15 cellular contexts compared by ENCODE assay signal in genomic region chr3:182692021-182692420, GRCh38.
A peak's percentile ranks its signal among the peaks of the same experiment; 100 is the strongest.
DNase-seq lines count a peak whose midpoint lies in the region; ATAC-seq lines count a peak whose summit lies in the region.
"Had no signal": no experiment of that assay in that cellular context is flagged by ENCODE, and none has a peak within 500 bp of the region (broad histone marks: within the 10 kb centered on the region; RNA-seq: fewer than 3 reads in every experiment).

No MANE protein-coding gene starts in this region.

- H3K27me3 Mint-ChIP-seq in activated CD4-positive, alpha-beta T cell treated with anti-CD3 and anti-CD28 coated beads, Interleukin-2, amount 10 ng/mL, durations not matched to agents 24 days and 14 days = peaks cover 47% of the 10 kb centered on the region

- H3K36me3 Mint-ChIP-seq in activated CD4-positive, alpha-beta T cell treated with anti-CD3 and anti-CD28 coated beads, Interleukin-2, amount 10 ng/mL, durations not matched to agents 24 days and 14 days (ENCODE audit: low read depth) = no peaks in the 10 kb centered on the region
- H3K36me3 Mint-ChIP-seq: CD4-positive, alpha-beta memory T cell; IgD-negative memory B cell had no signal

- no peak overlapping the region for H3K27ac Mint-ChIP-seq in activated CD4-positive, alpha-beta T cell treated with anti-CD3 and anti-CD28 coated beads, Interleukin-2, amount 10 ng/mL, durations not matched to agents 24 days and 14 days
- H3K27ac Mint-ChIP-seq: CD4-positive, alpha-beta memory T cell; IgD-negative memory B cell; stimulated activated naive CD8-positive, alpha-beta T cell treated with anti-CD3 and anti-CD28 coated beads, Interleukin-15, Interleukin-2, amounts not matched to agents 100 ng/mL and 50 ng/mL, for 24 hours had no signal

- H3K9me3 Mint-ChIP-seq in activated CD4-positive, alpha-beta T cell treated with anti-CD3 and anti-CD28 coated beads, Interleukin-2, amount 10 ng/mL, durations not matched to agents 24 days and 14 days = no peaks in the 10 kb centered on the region
- H3K9me3 Mint-ChIP-seq: IgD-negative memory B cell; stimulated activated naive CD8-positive, alpha-beta T cell treated with anti-CD3 and anti-CD28 coated beads, Interleukin-15, Interleukin-2, amounts not matched to agents 100 ng/mL and 50 ng/mL, for 24 hours had no signal

- DNase-seq in DMS79 treated with DMSO at 0.1 percent for 48 hours (lab: John Stamatoyannopoulos, UW) = peak; percentile 15
- peak; percentile 23 for DNase-seq in GM19238 (ENCODE audit: insufficient read length, low spot score)
- no peak for DNase-seq in SKM-1 (lab: John Stamatoyannopoulos, UW; ENCODE audit: unreplicated experiment)
- no peak for DNase-seq in MV-4-11 (lab: John Stamatoyannopoulos, UW)
- DNase-seq in activated CD4-positive, alpha-beta T cell treated with anti-CD3 and anti-CD28 coated beads, Interleukin-2, amount 10 ng/mL, durations not matched to agents 24 days and 14 days = no peak
- DNase-seq: activated naive CD4-positive, alpha-beta T cell treated with Interleukin-2 at 50 U/mL for 16 hours; CD4-positive, alpha-beta memory T cell; left ventricle myocardium inferior; NCI-H1417 had no signal

- no peak overlapping the region for H3K4me3 Mint-ChIP-seq in activated CD4-positive, alpha-beta T cell treated with anti-CD3 and anti-CD28 coated beads, Interleukin-2, amount 10 ng/mL, durations not matched to agents 24 days and 14 days
- H3K4me3 Mint-ChIP-seq: CD4-positive, alpha-beta memory T cell; IgD-negative memory B cell; stimulated activated naive CD8-positive, alpha-beta T cell treated with anti-CD3 and anti-CD28 coated beads, Interleukin-15, Interleukin-2, amounts not matched to agents 100 ng/mL and 50 ng/mL, for 24 hours had no signal

- intact Hi-C loops in activated CD4-positive, alpha-beta T cell treated with anti-CD3 and anti-CD28 coated beads, Interleukin-2, amount 10 ng/mL, durations not matched to agents 24 days and 14 days (cut with micrococcal nuclease) = no loop called here

- H3K4me1 Mint-ChIP-seq in activated CD4-positive, alpha-beta T cell treated with anti-CD3 and anti-CD28 coated beads, Interleukin-2, amount 10 ng/mL, durations not matched to agents 24 days and 14 days = no peaks in the 10 kb centered on the region
- H3K4me1 Mint-ChIP-seq: CD4-positive, alpha-beta memory T cell; IgD-negative memory B cell had no signal

- peak; percentile 71 for ATAC-seq in HG02623 (IDR thresholded peaks at IDR 0.05; ENCODE audit: unreplicated experiment)
- peak; percentile 52 for ATAC-seq in HG03442 (IDR thresholded peaks at IDR 0.05; ENCODE audit: unreplicated experiment)
- no peak for ATAC-seq in HG03460 (IDR thresholded peaks at IDR 0.05; ENCODE audit: unreplicated experiment)
- ATAC-seq: SK-N-SH treated with all-trans-retinoic acid at 6 μM for 48 hours had no signal

Comparison
In these comparisons a context has a peak if more than half of its experiments do, and no peak if none do; other contexts are left out.
1. DNase-seq: peak in DMS79 treated with DMSO at 0.1 percent for 48 hours (single experiment) and GM19238 (single experiment); none in SKM-1 (single experiment), MV-4-11 (single experiment) and activated CD4-positive, alpha-beta T cell treated with anti-CD3 and anti-CD28 coated beads, Interleukin-2, amount 10 ng/mL, durations not matched to agents 24 days and 14 days (single experiment).